In genomic region chr4:80197132-80197573, GRCh38 we compare ENCODE assay signal across 8 cellular contexts. TPM values are rescaled to one million over a fixed set of nuclear protein-coding genes. Genes with fewer than 3 reads are reported as not detected.
DNase-seq lines count a peak whose midpoint lies in the region; ATAC-seq and TF ChIP-seq lines count a peak whose summit lies in the region.

Gene PRDM8 (plus strand): TSS chr4:80197503. CDS start chr4:80200081, 2,578 bp downstream.

- H3K4me1 ChIP-seq in tibial nerve = peaks cover 0 to 28% (median 5%) of the 10 kb centered on the region in 4 donors

- TF ChIP-seq CTCF in tibial nerve (IDR thresholded peaks at IDR 0.05) = no peak

- peaks cover 17% of the 10 kb centered on the region for H3K36me3 Mint-ChIP-seq in central memory CD8-positive, alpha-beta T cell (ENCODE audit: insufficient read depth)

- peak; percentile 1 for DNase-seq in DMS79 treated with DMSO at 0.1 percent for 48 hours (lab: John Stamatoyannopoulos, UW)
- no peak for DNase-seq in DMS79 (lab: John Stamatoyannopoulos, UW)
- peak; percentile 79 for DNase-seq in RPMI7951 (ENCODE audit: low read depth)
- no peak for DNase-seq in central memory CD8-positive, alpha-beta T cell (ENCODE audit: low spot score in 2 of 2)
- peak; percentile 84 for DNase-seq in midbrain (lab: John Stamatoyannopoulos, UW)
- DNase-seq in tibial nerve (ENCODE audit: low spot score in 2 of 2) = no peak
- no peak for DNase-seq in NCI-H1048 (lab: John Stamatoyannopoulos, UW)
- no peak for DNase-seq in T-helper 9 cell

- H3K27ac Mint-ChIP-seq in central memory CD8-positive, alpha-beta T cell (ENCODE audit: low read depth) = no peak within 1 kb of the TSS

- no peak for TF ChIP-seq EP300 in tibial nerve (IDR thresholded peaks at IDR 0.05)

- no peak within 1 kb of the TSS for H3K27ac ChIP-seq in tibial nerve

- H3K4me3 ChIP-seq in tibial nerve = peak within 1 kb of the TSS in 3 of 4 donors; percentile 22 to 42 (median 23)

- ATAC-seq in central memory CD8-positive, alpha-beta T cell (replicated peaks; ENCODE audit: extremely low read depth, poor library complexity, severe bottlenecking) = peak; percentile 26

- H3K27me3 Mint-ChIP-seq in central memory CD8-positive, alpha-beta T cell = no peaks in the 10 kb centered on the region

- TF ChIP-seq POLR2A in tibial nerve (IDR thresholded peaks at IDR 0.05) = no peak

- 30 to 35% methylated on average over 27 to 28 of the region's 28 CpGs for WGBS in tibial nerve, 2 donors

- H3K4me3 Mint-ChIP-seq in central memory CD8-positive, alpha-beta T cell = peak within 1 kb of the TSS; percentile 56

- H3K9me3 ChIP-seq in tibial nerve = no peaks in the 10 kb centered on the region

- H3K27me3 ChIP-seq in tibial nerve = peaks cover 0 to 75% of the 10 kb centered on the region in 2 donors

- H3K4me1 Mint-ChIP-seq in central memory CD8-positive, alpha-beta T cell = peaks cover 59% of the 10 kb centered on the region

- no peaks in the 10 kb centered on the region for H3K9me3 Mint-ChIP-seq in central memory CD8-positive, alpha-beta T cell

- H3K36me3 ChIP-seq in tibial nerve = no peaks in the 10 kb centered on the region

RNA-seq across cellular contexts. Expression of gene PRDM8, which starts in this region (rescaled TPM):
- total RNA-seq in RPMI7951 (2014; rRNA removed; shearing (Covaris generic)) = 6.4 and 11.7 TPM in 2 replicates
- total RNA-seq in tibial nerve = 10 to 100 TPM in 2 of 4 donors, 1 to 10 TPM in 2; 3.5 to 12.6 (median 10.3) TPM

Comparison
In these comparisons a context has a peak if more than half of its experiments do, and no peak if none do; other contexts are left out.
1. DNase-seq: peak in DMS79 treated with DMSO at 0.1 percent for 48 hours (single experiment), RPMI7951 (single experiment) and midbrain (single experiment); none in DMS79 (single experiment), central memory CD8-positive, alpha-beta T cell (0 of 2), tibial nerve (0 of 2), NCI-H1048 (single experiment) and T-helper 9 cell (single experiment).